1 cellular context compared by ENCODE assay signal in genomic region chr2:167001165-167001564, GRCh38.
A peak's percentile ranks its signal among the peaks of the same experiment; 100 is the strongest.
TF ChIP-seq lines count a peak whose summit lies in the region.

No MANE protein-coding gene starts in this region.

TF ChIP-seq in K562, 482 proteins besides CTCF, POLR2A, EP300 and RAD21 (continued from another document):
- TF ChIP-seq BCLAF1 (IDR thresholded peaks at IDR 0.05; ENCODE audit: borderline replicate concordance in 1 of 2, control insufficient read depth in 1 of 2, low read depth in 2 of 2, low read length in 1 of 2) (no peak), ZNF12 (CRISPR knock-in tag; IDR thresholded peaks at IDR 0.05) (no peak), ZNF780A (CRISPR knock-in tag; IDR thresholded peaks at IDR 0.05) (no peak), SMARCA4 (IDR thresholded peaks at IDR 0.05) (no peak), PRDM10 (IDR thresholded peaks at IDR 0.05; ENCODE audit: partially characterized antibody) (no peak), ESRRB (CRISPR knock-in tag; IDR thresholded peaks at IDR 0.05; ENCODE audit: borderline replicate concordance) (no peak), MXI1 (IDR thresholded peaks at IDR 0.05; ENCODE audit: low read depth, low read length) (no peak), C11orf30 (IDR thresholded peaks at IDR 0.05; ENCODE audit: low read depth) (peak; percentile 11; the same call in 1 of the 2 replicates), FOXM1 (IDR thresholded peaks at IDR 0.05; ENCODE audit: low read depth) (no peak), FOXM1 (CRISPR knock-in tag; IDR thresholded peaks at IDR 0.05; ENCODE audit: low read depth) (no peak), CBFA2T2 (conservative IDR thresholded peaks at IDR 0.05) (no peak), ZNF316 (IDR thresholded peaks at IDR 0.05) (peak; percentile 34; the same call in 1 of the 2 replicates)
